In genomic region chr2:30447149-30448045, GRCh38 we compare ENCODE assay signal across 8 cellular contexts. TPM values are rescaled to one million over a fixed set of nuclear protein-coding genes. Genes with fewer than 3 reads are reported as not detected.
DNase-seq lines count a peak whose midpoint lies in the region; ATAC-seq and TF ChIP-seq lines count a peak whose summit lies in the region.

Gene LCLAT1 (plus strand): TSS chr2:30447246. CDS start chr2:30525591, 78,345 bp downstream.

- H3K4me1 ChIP-seq in DND-41 (ENCODE audit: insufficient read depth, low read length) (peaks cover 22% of the 10 kb centered on the region), HUES64 (ENCODE audit: insufficient read depth, low read length) (peaks cover 11% of the 10 kb centered on the region), RWPE2 (ENCODE audit: insufficient read depth, poor library complexity, severe bottlenecking) (no peaks in the 10 kb centered on the region), neuron (ENCODE audit: insufficient read depth, low read length) (peaks cover 13% of the 10 kb centered on the region)

- WGBS in HUES64, result 6% methylated on average over 83 of the region's 83 CpGs

- TF ChIP-seq CTCF in DND-41 (IDR thresholded peaks at IDR 0.05; ENCODE audit: borderline replicate concordance, extremely low read depth, low read length, poor library complexity, severe bottlenecking) (no peak), RWPE2 (IDR thresholded peaks at IDR 0.05; ENCODE audit: poor library complexity, severe bottlenecking) (peak; percentile 5), fibroblast of villous mesenchyme (IDR thresholded peaks at IDR 0.05; ENCODE audit: insufficient read depth, low read depth, low read length) (peak; percentile 5)

- H3K79me2 ChIP-seq in DND-41 (ENCODE audit: insufficient read depth, low read length), result peaks cover 46% of the 10 kb centered on the region

- H4K20me1 ChIP-seq in DND-41 (ENCODE audit: insufficient read depth, low read length), result no peaks in the 10 kb centered on the region

- peak within 1 kb of the TSS; percentile 82 for H3K27ac ChIP-seq in DND-41 (ENCODE audit: low read length)
- H3K27ac ChIP-seq in HUES64 (ENCODE audit: low read depth, low read length), result peak within 1 kb of the TSS; percentile 50
- H3K27ac ChIP-seq in RWPE2 (ENCODE audit: poor library complexity, severe bottlenecking), result peak within 1 kb of the TSS; percentile 14

- peaks cover 7% of the 10 kb centered on the region; the same call in 1 of the 2 replicates for H3K36me3 ChIP-seq in DND-41 (ENCODE audit: insufficient read depth, low read length)
- no peaks in the 10 kb centered on the region for H3K36me3 ChIP-seq in HUES64 (ENCODE audit: insufficient read depth, low read length)
- no peaks in the 10 kb centered on the region for H3K36me3 ChIP-seq in RWPE2 (ENCODE audit: low read depth)
- no peaks in the 10 kb centered on the region for H3K36me3 ChIP-seq in neuron (ENCODE audit: insufficient read depth, low read length)

- peak within 1 kb of the TSS; percentile 46 to 97 for H3K4me3 ChIP-seq in DND-41 (ENCODE audit: low read depth in 1 of 2, low read length in 2 of 2)
- H3K4me3 ChIP-seq in HUES64 (ENCODE audit: low read length), result peak within 1 kb of the TSS; percentile 91
- H3K4me3 ChIP-seq in RWPE2 (ENCODE audit: severe bottlenecking), result peak within 1 kb of the TSS; percentile 90
- H3K4me3 ChIP-seq in fibroblast of villous mesenchyme (ENCODE audit: low read depth, low read length), result peak within 1 kb of the TSS; percentile 96
- peak within 1 kb of the TSS; percentile 89 for H3K4me3 ChIP-seq in neuron (ENCODE audit: low read length)

- no peaks in the 10 kb centered on the region for H3K27me3 ChIP-seq in DND-41 (ENCODE audit: insufficient read depth, low read length, poor library complexity)
- peaks cover 15% of the 10 kb centered on the region; the same call in 1 of the 2 replicates for H3K27me3 ChIP-seq in HUES64 (ENCODE audit: insufficient read depth, low read length)
- H3K27me3 ChIP-seq in RWPE2 (ENCODE audit: insufficient read depth, poor library complexity, severe bottlenecking), result no peaks in the 10 kb centered on the region
- H3K27me3 ChIP-seq in neuron (ENCODE audit: insufficient read depth, low read length), result no peaks in the 10 kb centered on the region

- peak within 1 kb of the TSS; percentile 89 for H3K9ac ChIP-seq in DND-41 (ENCODE audit: low read depth, low read length)
- H3K9ac ChIP-seq in HUES64 (ENCODE audit: low read depth, low read length), result peak within 1 kb of the TSS; percentile 90

- ATAC-seq in DND-41 (ENCODE audit: insufficient read depth, low read depth) (peak; percentile 94), GM21515 (IDR thresholded peaks at IDR 0.05; ENCODE audit: unreplicated experiment) (peak; percentile 96), RWPE2 (ENCODE audit: low read depth) (peak; percentile 89)

- H3K9me3 ChIP-seq in DND-41 (ENCODE audit: insufficient read depth, low read length, severe bottlenecking) (no peaks in the 10 kb centered on the region), HUES64 (ENCODE audit: insufficient read depth, low read depth, low read length) (no peaks in the 10 kb centered on the region), RWPE2 (ENCODE audit: severe bottlenecking) (no peaks in the 10 kb centered on the region), neuron (ENCODE audit: low read length) (peaks cover 2% of the 10 kb centered on the region)

- H2AFZ ChIP-seq in DND-41 (ENCODE audit: low read depth, low read length) (peak within 1 kb of the TSS; percentile 95), neuron (ENCODE audit: low read depth, low read length) (peak within 1 kb of the TSS; percentile 82)

- DNase-seq in DND-41 (peak; percentile 82), RWPE2 (ENCODE audit: low spot score) (peak; percentile 75), fibroblast of villous mesenchyme (ENCODE audit: low read depth) (peak; percentile 74), stromal cell of bone marrow (ENCODE audit: low read depth) (peak; percentile 64)
- peak; percentile 80 for DNase-seq in activated T-helper 9 cell treated with anti-CD3 and anti-CD28 coated beads, Interleukin-2, amount 50 U/mL, for 16 hours (ENCODE audit: low read depth)

- H3K4me2 ChIP-seq in DND-41 (ENCODE audit: insufficient read depth, low read length), result peak within 1 kb of the TSS; percentile 95

RNA-seq across cellular contexts. Expression of gene LCLAT1, which starts in this region (rescaled TPM):
- 10.1 TPM for polyA plus RNA-seq in HUES64 (2013, experiment 1 of 2)
- 11.1 TPM for polyA plus RNA-seq in HUES64 (2013, experiment 2 of 2)
- 21.3 and 50.1 TPM in 2 replicates for total RNA-seq in fibroblast of villous mesenchyme

Comparison
In these comparisons a context has a peak if more than half of its experiments do, and no peak if none do; other contexts are left out.
1. Peak in every context shown above with its lines: DNase-seq, ATAC-seq, H3K4me3 ChIP-seq and H3K27ac ChIP-seq.
2. H3K27ac ChIP-seq: peak in every context shown above with its lines; median percentile 82 in DND-41; 50 in HUES64; 14 in RWPE2.